1 cellular context compared by ENCODE assay signal in genomic region chr11:64815433-64815832, GRCh38. TPM values are rescaled to one million over a fixed set of nuclear protein-coding genes. Genes with fewer than 3 reads are reported as not detected.
"Had no signal": no experiment of that assay in that cellular context is flagged by ENCODE, and none has a peak within 500 bp of the region (broad histone marks: within the 10 kb centered on the region; RNA-seq: fewer than 3 reads in every experiment).

No MANE protein-coding gene starts in this region.

RNA-seq across cellular contexts. Expression of gene CDC42BPG, which starts 29.0 kb away (rescaled TPM):
- polyA plus RNA-seq: neural cell had no signal
